Comparison of ENCODE assay signal across 8 cellular contexts in the genomic region with DNA sequence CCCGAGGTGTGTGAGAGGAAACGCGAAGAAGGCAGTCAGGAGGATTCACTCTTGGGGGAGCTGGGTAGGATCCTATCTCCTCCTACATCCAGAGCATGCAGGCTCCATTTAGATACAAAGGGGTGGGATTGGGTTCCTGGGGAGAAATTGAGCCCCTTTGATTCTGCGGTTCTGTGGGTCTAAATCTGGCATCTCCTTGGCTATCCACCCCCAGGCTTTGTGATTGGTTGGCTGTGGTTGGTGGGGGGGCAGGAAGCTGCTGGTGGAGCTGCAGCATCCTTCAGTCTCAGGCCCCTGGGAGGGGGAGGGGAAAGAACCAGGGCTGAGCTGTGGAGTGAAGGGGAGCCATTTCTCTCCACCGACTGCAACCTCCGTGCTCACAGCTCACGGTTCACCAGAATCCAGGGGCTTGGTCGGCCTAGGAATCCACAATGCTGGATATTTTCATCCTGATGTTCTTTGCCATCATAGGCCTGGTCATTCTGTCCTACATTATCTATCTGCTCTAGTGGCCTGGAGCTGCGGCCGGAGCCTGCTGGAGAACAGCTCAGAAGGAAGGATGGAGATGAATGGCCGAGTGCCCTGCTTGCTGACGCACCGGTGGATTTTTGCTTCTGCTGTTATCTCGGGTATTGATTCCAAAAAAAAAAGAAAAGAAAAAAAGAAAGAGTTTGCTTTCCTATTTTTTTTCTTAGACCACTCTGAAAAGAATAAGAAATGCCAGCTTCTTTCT.
DNase-seq lines count a peak whose midpoint lies in the region; ATAC-seq and TF ChIP-seq lines count a peak whose summit lies in the region.

LASP1NB (plus strand) TSS at position 352 of the 733 bp plus-strand sequence.

- H2AFZ ChIP-seq in IMR-90 (replicated peaks; ENCODE audit: low read length, poor library complexity): peak within 1 kb of the TSS; percentile 93

- peak; percentile 70 for DNase-seq in IMR-90
- no peak for DNase-seq in activated naive CD4-positive, alpha-beta T cell treated with anti-CD3 and anti-CD28 coated beads, Interleukin-2, amount 50 U/mL, for 72 hours (ENCODE audit: low spot score in 2 of 2)
- peak; percentile 21 for DNase-seq in stimulated activated CD8-positive, alpha-beta memory T cell treated with anti-CD3 and anti-CD28 coated beads, Interleukin-7, amount 100 ng/mL, for 24 hours (ENCODE audit: low read depth)
- DNase-seq in DMS 273 (lab: John Stamatoyannopoulos, UW; ENCODE audit: unreplicated experiment): no peak
- no peak for DNase-seq in EL
- DNase-seq in ureter (ENCODE audit: low spot score): no peak
- DNase-seq in NOMO-1 treated with dmso at 0.1 percent for 144 hours (lab: John Stamatoyannopoulos, UW; ENCODE audit: unreplicated experiment): no peak

- CTCF ChIA-PET in IMR-90 (lab: Yijun Ruan, JAX): interaction anchor here (0.9 to 1.6 kb wide), 4 partner anchors 16 to 228 kb away, joined by 3 to 9 read pairs (median 6); no protein-coding TSS in a partner anchor

- peak within 1 kb of the TSS; percentile 92 for H3K18ac ChIP-seq in IMR-90 (ENCODE audit: low read depth, low read length)

- peak within 1 kb of the TSS; percentile 93 for H2BK20ac ChIP-seq in IMR-90 (ENCODE audit: low read depth, low read length)

- POLR2A ChIA-PET in IMR-90 (lab: Charles Lee; ENCODE audit: unreplicated experiment): interaction anchor here (0.7 to 1.3 kb wide), 3 partner anchors 43 to 58 kb away, joined by 4 to 5 read pairs (median 4); partner anchors contain the start of gene LASP1

- peak within 1 kb of the TSS; percentile 96 for H3K23ac ChIP-seq in IMR-90 (ENCODE audit: low read depth, low read length)

- H2BK120ac ChIP-seq in IMR-90 (ENCODE audit: low read depth, low read length): peak within 1 kb of the TSS; percentile 95

- H3K9me1 ChIP-seq in IMR-90 (ENCODE audit: insufficient read depth, low read length): peaks cover 9% of the 10 kb centered on the region

- H3K9me3 ChIP-seq in IMR-90 (ENCODE audit: control insufficient read depth, insufficient read depth, low read length): no peaks in the 10 kb centered on the region
- no peaks in the 10 kb centered on the region for H3K9me3 ChIP-seq in iPS-20b (ENCODE audit: insufficient read depth, low read depth, low read length)

- H4K91ac ChIP-seq in IMR-90 (ENCODE audit: insufficient read depth, low read depth, low read length): peak within 1 kb of the TSS; percentile 97

- 40% methylated on average over 1 of the region's 14 CpGs; no CpG with 5 or more reads in 1 of the 2 experiments for WGBS in IMR-90 (ENCODE audit: extremely low coverage in 2 of 2, insufficient read length in 1 of 2), 2 experiments

- no peak for TF ChIP-seq RAD21 in IMR-90 (IDR thresholded peaks at IDR 0.05; ENCODE audit: low read length)

- peak within 1 kb of the TSS; percentile 99 for H3K9ac ChIP-seq in IMR-90 (ENCODE audit: low read depth, low read length)
- H3K9ac ChIP-seq in iPS-20b (ENCODE audit: low read depth, low read length): peak within 1 kb of the TSS; percentile 86

- peak within 1 kb of the TSS; percentile 98 for H3K14ac ChIP-seq in IMR-90 (replicated peaks; ENCODE audit: low read depth, low read length)

- H3K79me1 ChIP-seq in IMR-90 (ENCODE audit: low read depth in 1 of 2, low read length in 2 of 2): peaks cover 0 to 32% of the 10 kb centered on the region in 2 experiments; a peak in 2 of 4 replicates

- no peak for TF ChIP-seq POLR2A in IMR-90 (IDR thresholded peaks at IDR 0.05; ENCODE audit: low read depth, low read length)

- H3K4me1 ChIP-seq in IMR-90 (ENCODE audit: control insufficient read depth, insufficient read depth, low read length) (peaks cover 17% of the 10 kb centered on the region), iPS-20b (ENCODE audit: insufficient read depth, low read length) (peaks cover 21% of the 10 kb centered on the region; the same call in 1 of the 2 replicates)

- in situ Hi-C loops in IMR-90 (cut with MboI; ENCODE audit: low sequenced_read_pairs): no loop called here

- H3K4me2 ChIP-seq in IMR-90 (ENCODE audit: low read depth, low read length): peak within 1 kb of the TSS; percentile 93

- H3K36me3 ChIP-seq in IMR-90 (ENCODE audit: control insufficient read depth, insufficient read depth, low read length) (peaks cover 7% of the 10 kb centered on the region), iPS-20b (ENCODE audit: insufficient read depth, low read depth, low read length) (no peaks in the 10 kb centered on the region; the same call in 1 of the 2 replicates)

- peak within 1 kb of the TSS; percentile 96 for H2BK5ac ChIP-seq in IMR-90 (ENCODE audit: low read depth, low read length, poor library complexity, severe bottlenecking)

- peak within 1 kb of the TSS; percentile 90; the same call in 2 of the 3 replicates for H2BK15ac ChIP-seq in IMR-90 (ENCODE audit: low read depth, low read length)

- H3K4me3 ChIP-seq in IMR-90 (ENCODE audit: insufficient read depth, low read depth, low read length) (peak within 1 kb of the TSS; percentile 54), iPS-20b (ENCODE audit: low read length) (peak within 1 kb of the TSS; percentile 78)

- peak within 1 kb of the TSS; percentile 98 for H3K4ac ChIP-seq in IMR-90 (ENCODE audit: low read depth, low read length)

- H3K9me3 Mint-ChIP-seq in activated naive CD4-positive, alpha-beta T cell treated with anti-CD3 and anti-CD28 coated beads, Interleukin-2, amount 50 U/mL, for 72 hours: no peaks in the 10 kb centered on the region

- no peaks in the 10 kb centered on the region for H3K36me3 Mint-ChIP-seq in activated naive CD4-positive, alpha-beta T cell treated with anti-CD3 and anti-CD28 coated beads, Interleukin-2, amount 50 U/mL, for 72 hours

- H2AK5ac ChIP-seq in IMR-90 (ENCODE audit: low read depth, low read length): peak within 1 kb of the TSS; percentile 93

- BruUV-seq in IMR-90 (replicated peaks; lab: Mats Ljungman, UMichigan): no TSS peak

- peak within 1 kb of the TSS; percentile 65 to 74 for H3K27ac Mint-ChIP-seq in activated naive CD4-positive, alpha-beta T cell treated with anti-CD3 and anti-CD28 coated beads, Interleukin-2, amount 50 U/mL, for 72 hours

- ATAC-seq in IMR-90 (ENCODE audit: low read depth): peak; percentile 72
- ATAC-seq in activated naive CD4-positive, alpha-beta T cell treated with anti-CD3 and anti-CD28 coated beads, Interleukin-2, amount 50 U/mL, for 72 hours: no peak

- dilution Hi-C loops in IMR-90 (cut with HindIII; ENCODE audit: low sequenced_read_pairs, unreplicated experiment): no loop called here

- TF ChIP-seq CTCF in IMR-90 (conservative IDR thresholded peaks at IDR 0.05; ENCODE audit: low read depth, low read length): no peak

- no peaks in the 10 kb centered on the region for H3K27me3 ChIP-seq in IMR-90 (ENCODE audit: control insufficient read depth, insufficient read depth, low read length)
- H3K27me3 ChIP-seq in iPS-20b (ENCODE audit: insufficient read depth, low read length): no peaks in the 10 kb centered on the region

- peak within 1 kb of the TSS; percentile 40 to 95 for H4K8ac ChIP-seq in IMR-90 (ENCODE audit: low read depth in 2 of 2, low read length in 2 of 2)

- peak within 1 kb of the TSS; percentile 92 for H3K56ac ChIP-seq in IMR-90 (ENCODE audit: extremely low read depth, insufficient read depth, low read length)

- H2AK9ac ChIP-seq in IMR-90 (replicated peaks; ENCODE audit: low read depth, low read length, poor library complexity): peak within 1 kb of the TSS; percentile 60

- H3K27ac ChIP-seq in IMR-90 (ENCODE audit: insufficient read depth, low read length): peak within 1 kb of the TSS; percentile 99
- peak within 1 kb of the TSS; percentile 65 for H3K27ac ChIP-seq in iPS-20b (ENCODE audit: low read length)

- intact Hi-C loops in IMR-90 (cut with micrococcal nuclease): no loop called here

- H4K5ac ChIP-seq in IMR-90 (ENCODE audit: low read depth, low read length): peak within 1 kb of the TSS; percentile 95

- peaks cover 16% of the 10 kb centered on the region for H4K20me1 ChIP-seq in IMR-90 (ENCODE audit: insufficient read depth, low read length)

TF ChIP-seq in IMR-90, 13 proteins besides CTCF, POLR2A, EP300 and RAD21:
- no peak for TF ChIP-seq BHLHE40 (IDR thresholded peaks at IDR 0.05; ENCODE audit: low read depth, low read length)
- peak; percentile 48 for TF ChIP-seq RCOR1 (IDR thresholded peaks at IDR 0.05; ENCODE audit: insufficient replicate concordance, low read length)
- TF ChIP-seq NFE2L2 (IDR thresholded peaks at IDR 0.05; ENCODE audit: low read depth, low read length): no peak

Comparison
In these comparisons a context has a peak if more than half of its experiments do, and no peak if none do; other contexts are left out.
1. DNase-seq: peak in IMR-90 (single experiment) and stimulated activated CD8-positive, alpha-beta memory T cell treated with anti-CD3 and anti-CD28 coated beads, Interleukin-7, amount 100 ng/mL, for 24 hours (single experiment); none in activated naive CD4-positive, alpha-beta T cell treated with anti-CD3 and anti-CD28 coated beads, Interleukin-2, amount 50 U/mL, for 72 hours (0 of 2), DMS 273 (single experiment), EL (single experiment), ureter (single experiment) and NOMO-1 treated with dmso at 0.1 percent for 144 hours (single experiment).